Comparison of ENCODE assay signal across 8 cellular contexts in genomic region chr10:22573820-22574569, GRCh38.
DNase-seq lines count a peak whose midpoint lies in the region; ATAC-seq, FAIRE-seq and TF ChIP-seq lines count a peak whose summit lies in the region.

No MANE protein-coding gene starts in this region.

- H3K36me3 Mint-ChIP-seq in activated CD8-positive, alpha-beta T cell treated with anti-CD3 and anti-CD28 coated beads, Interleukin-2, amount 10 ng/mL, durations not matched to agents 7 days and 5 days (ENCODE audit: low read depth): peaks cover 73% of the 10 kb centered on the region

- H3K27ac Mint-ChIP-seq in activated CD8-positive, alpha-beta T cell treated with anti-CD3 and anti-CD28 coated beads, Interleukin-2, amount 10 ng/mL, durations not matched to agents 7 days and 5 days: peak overlapping the region; percentile 85

- FAIRE-seq in D721Med (lab: Jason Lieb, UNC): no peak

- POLR2A ChIA-PET in activated CD8-positive, alpha-beta T cell treated with anti-CD3 and anti-CD28 coated beads, Interleukin-2, amount 10 ng/mL, durations not matched to agents 7 days and 5 days (lab: Charles Lee): interaction anchor here (0.8 to 1.2 kb wide), 2 partner anchors 11 to 37 kb away, joined by 3 read pairs; no protein-coding TSS in a partner anchor

- CTCF ChIA-PET in activated CD8-positive, alpha-beta T cell treated with anti-CD3 and anti-CD28 coated beads, Interleukin-2, amount 10 ng/mL, durations not matched to agents 7 days and 5 days (lab: Charles Lee): interaction anchor here (0.6 to 5.9 kb wide), 45 partner anchors 10 to 1078 kb away, joined by 3 to 82 read pairs (median 4); partner anchors contain the start of gene PIP4K2A

- no peaks in the 10 kb centered on the region for H3K27me3 Mint-ChIP-seq in activated CD8-positive, alpha-beta T cell treated with anti-CD3 and anti-CD28 coated beads, Interleukin-2, amount 10 ng/mL, durations not matched to agents 7 days and 5 days (ENCODE audit: low read depth)

- peaks cover 50% of the 10 kb centered on the region for H3K4me1 Mint-ChIP-seq in activated CD8-positive, alpha-beta T cell treated with anti-CD3 and anti-CD28 coated beads, Interleukin-2, amount 10 ng/mL, durations not matched to agents 7 days and 5 days (ENCODE audit: low read depth)

- peak; percentile 74 for ATAC-seq in activated CD8-positive, alpha-beta T cell treated with anti-CD3 and anti-CD28 coated beads, Interleukin-2, amount 10 ng/mL, durations not matched to agents 7 days and 5 days

- no peak for DNase-seq in D721Med (ENCODE audit: insufficient read length, low spot score)
- peak; percentile 12 for DNase-seq in HS-27A (ENCODE audit: low read depth)
- DNase-seq in activated CD8-positive, alpha-beta T cell treated with anti-CD3 and anti-CD28 coated beads, Interleukin-2, amount 10 ng/mL, durations not matched to agents 7 days and 5 days: peak; percentile 57
- DNase-seq in iPS-NIHi7 (ENCODE audit: extremely low spot score): peak; percentile 48
- DNase-seq in kidney glomerular epithelial cell (lab: John Stamatoyannopoulos, UW): no peak
- DNase-seq in cerebellar nuclear complex (lab: John Stamatoyannopoulos, UW): no peak
- DNase-seq in NCI-H524 treated with DMSO at 0.1 percent for 48 hours (lab: John Stamatoyannopoulos, UW): no peak
- no peak for DNase-seq in NCI-H1092 treated with DMSO at 0.1 percent for 48 hours (lab: John Stamatoyannopoulos, UW)

- peak; percentile 37 for TF ChIP-seq CTCF in D721Med (IDR thresholded peaks at IDR 0.05; ENCODE audit: insufficient read depth, missing control alignments)

- no peaks in the 10 kb centered on the region for H3K9me3 Mint-ChIP-seq in activated CD8-positive, alpha-beta T cell treated with anti-CD3 and anti-CD28 coated beads, Interleukin-2, amount 10 ng/mL, durations not matched to agents 7 days and 5 days (ENCODE audit: insufficient read depth)

- H3K4me3 Mint-ChIP-seq in activated CD8-positive, alpha-beta T cell treated with anti-CD3 and anti-CD28 coated beads, Interleukin-2, amount 10 ng/mL, durations not matched to agents 7 days and 5 days: peak overlapping the region; percentile 59

Comparison
In these comparisons a context has a peak if more than half of its experiments do, and no peak if none do; other contexts are left out.
1. DNase-seq: peak in HS-27A (single experiment), activated CD8-positive, alpha-beta T cell treated with anti-CD3 and anti-CD28 coated beads, Interleukin-2, amount 10 ng/mL, durations not matched to agents 7 days and 5 days (single experiment) and iPS-NIHi7 (single experiment); none in D721Med (single experiment), kidney glomerular epithelial cell (single experiment), cerebellar nuclear complex (0 of 2), NCI-H524 treated with DMSO at 0.1 percent for 48 hours (single experiment) and NCI-H1092 treated with DMSO at 0.1 percent for 48 hours (single experiment).